Comparison of ENCODE assay signal across 8 cellular contexts in the genomic region with DNA sequence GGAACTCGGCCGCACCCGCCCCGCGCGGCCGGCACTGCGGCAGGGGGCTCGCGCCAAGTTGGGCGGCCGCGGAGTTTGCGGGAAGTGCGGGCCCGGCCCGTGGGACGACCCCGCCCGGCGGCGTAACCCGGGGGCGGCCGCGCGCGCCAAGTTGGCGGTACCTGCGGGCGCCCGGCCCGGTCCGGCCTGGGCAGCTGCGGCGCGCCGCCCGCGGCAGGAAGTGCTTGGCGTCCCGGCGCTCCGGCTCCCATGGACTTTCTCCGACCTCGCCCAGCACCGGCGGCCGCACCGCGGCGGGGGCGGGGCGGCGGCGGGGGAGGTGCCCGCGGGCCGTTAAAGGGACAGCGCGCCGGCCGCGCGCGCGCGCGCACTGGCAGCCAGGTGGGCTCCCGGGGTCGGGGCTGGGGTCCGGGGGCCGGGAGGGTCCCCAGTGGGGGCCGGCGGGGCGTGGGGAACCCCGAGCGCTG. TPM values are rescaled to one million over a fixed set of nuclear protein-coding genes. Genes with fewer than 3 reads are reported as not detected.
DNase-seq lines count a peak whose midpoint lies in the region; ATAC-seq and TF ChIP-seq lines count a peak whose summit lies in the region.

TSS of gene NACC2 (minus strand) at position 262 of the 467 bp plus-strand sequence. CDS start 44,768 bp downstream, outside the sequence.

- TF ChIP-seq CTCF in hepatocyte (IDR thresholded peaks at IDR 0.05; ENCODE audit: poor library complexity) (no peak), retinal pigment epithelial cell (conservative IDR thresholded peaks at IDR 0.05; ENCODE audit: low read depth, low read length) (no peak)

- peaks cover 28% of the 10 kb centered on the region for H3K4me1 ChIP-seq in hepatocyte (ENCODE audit: insufficient read depth)

- peaks cover 46% of the 10 kb centered on the region for H3K79me2 ChIP-seq in hepatocyte

- H3K27me3 ChIP-seq in hepatocyte = no peaks in the 10 kb centered on the region

- H3K4me3 ChIP-seq in hepatocyte (peak within 1 kb of the TSS; percentile 67), retinal pigment epithelial cell (ENCODE audit: low read length) (peak within 1 kb of the TSS; percentile 67)

- H3K9me2 ChIP-seq in hepatocyte (replicated peaks; ENCODE audit: insufficient read depth) = no peaks in the 10 kb centered on the region

- H2AFZ ChIP-seq in hepatocyte = peak within 1 kb of the TSS; percentile 66

- DNase-seq in NCI-H2029 (lab: John Stamatoyannopoulos, UW) (peak; percentile 54), NCI-H2029 treated with DMSO at 0.1 percent for 48 hours (lab: John Stamatoyannopoulos, UW) (no peak), NCI-H748 treated with DMSO at 0.1 percent for 48 hours (lab: John Stamatoyannopoulos, UW) (peak; percentile 22), astrocyte of the hippocampus (ENCODE audit: low read depth, low spot score) (peak; percentile 86), hepatocyte (ENCODE audit: low spot score) (peak; percentile 86), retinal pigment epithelial cell (ENCODE audit: low read depth) (no peak)

- peak within 1 kb of the TSS; percentile 97 for H3K4me2 ChIP-seq in hepatocyte

- H3K27ac ChIP-seq in hepatocyte = peak within 1 kb of the TSS; percentile 86

- H3K9me3 ChIP-seq in hepatocyte (ENCODE audit: low read depth) = no peaks in the 10 kb centered on the region

- ATAC-seq in HG02973 (IDR thresholded peaks at IDR 0.05; ENCODE audit: unreplicated experiment) (no peak), GM18517 (IDR thresholded peaks at IDR 0.05; ENCODE audit: unreplicated experiment) (no peak)

- WGBS in hepatocyte (ENCODE audit: low lambda C conversion rate, missing lambda C conversion rate) = 1% methylated on average over 24 of the region's 78 CpGs

- no peaks in the 10 kb centered on the region for H3K36me3 ChIP-seq in hepatocyte (replicated peaks; ENCODE audit: insufficient read depth, low read depth)

- peaks cover 39% of the 10 kb centered on the region for H4K20me1 ChIP-seq in hepatocyte (ENCODE audit: insufficient read depth, poor library complexity, severe bottlenecking)

RNA-seq across cellular contexts. Expression of gene NACC2, which starts in this region (rescaled TPM):
- total RNA-seq in hepatocyte = 12.3 and 13.0 TPM in 2 replicates
- polyA plus RNA-seq in hepatocyte = 7.1 and 11.0 TPM in 2 replicates

Comparison
In these comparisons a context has a peak if more than half of its experiments do, and no peak if none do; other contexts are left out.
1. DNase-seq: peak in NCI-H2029 (single experiment), NCI-H748 treated with DMSO at 0.1 percent for 48 hours (single experiment), astrocyte of the hippocampus (single experiment) and hepatocyte (single experiment); none in NCI-H2029 treated with DMSO at 0.1 percent for 48 hours (single experiment) and retinal pigment epithelial cell (single experiment).